In genomic region chr3:101195951-101196713, GRCh38 we compare ENCODE assay signal across 8 cellular contexts.
DNase-seq lines count a peak whose midpoint lies in the region; ATAC-seq and TF ChIP-seq lines count a peak whose summit lies in the region.

No MANE protein-coding gene starts in this region.

- no peaks in the 10 kb centered on the region for H3K27me3 ChIP-seq in BE2C

- H3K36me3 ChIP-seq in BE2C, result no peaks in the 10 kb centered on the region

- peak; percentile 76 for TF ChIP-seq CTCF in BE2C (IDR thresholded peaks at IDR 0.05; ENCODE audit: low read depth, low read length)
- peak; percentile 73 for TF ChIP-seq CTCF in fibroblast of the aortic adventitia (IDR thresholded peaks at IDR 0.05; ENCODE audit: insufficient read depth, low read length)
- TF ChIP-seq CTCF in retinal pigment epithelial cell (conservative IDR thresholded peaks at IDR 0.05; ENCODE audit: low read depth, low read length), result peak; percentile 69

- DNase-seq in BE2C (peak; percentile 12), HS-5 (ENCODE audit: low read depth) (peak; percentile 71), SHP77 treated with DMSO at 0.1 percent for 48 hours (lab: John Stamatoyannopoulos, UW) (peak; percentile 1), fibroblast of the aortic adventitia (ENCODE audit: low read depth) (peak; percentile 82), retinal pigment epithelial cell (ENCODE audit: low read depth) (peak; percentile 24)

- H3K9me3 ChIP-seq in BE2C, result no peaks in the 10 kb centered on the region

- H3K4me3 ChIP-seq in BE2C (ENCODE audit: low read depth, low read length), result no peak overlapping the region
- no peak overlapping the region for H3K4me3 ChIP-seq in fibroblast of the aortic adventitia (ENCODE audit: low read depth, low read length)
- H3K4me3 ChIP-seq in retinal pigment epithelial cell (ENCODE audit: low read length), result no peak overlapping the region

- no peaks in the 10 kb centered on the region for H3K4me1 ChIP-seq in BE2C

- ATAC-seq in GM19455 (IDR thresholded peaks at IDR 0.05; ENCODE audit: unreplicated experiment) (no peak), HG02678 (IDR thresholded peaks at IDR 0.05; ENCODE audit: unreplicated experiment) (no peak), HG02759 (IDR thresholded peaks at IDR 0.05; ENCODE audit: unreplicated experiment) (no peak)

Comparison
In these comparisons a context has a peak if more than half of its experiments do, and no peak if none do; other contexts are left out.
1. DNase-seq: peak in every context shown above with its lines; median percentile 82 in fibroblast of the aortic adventitia; 71 in HS-5; 24 in retinal pigment epithelial cell; 12 in BE2C; 1 in SHP77 treated with DMSO at 0.1 percent for 48 hours.